In the genomic region with DNA sequence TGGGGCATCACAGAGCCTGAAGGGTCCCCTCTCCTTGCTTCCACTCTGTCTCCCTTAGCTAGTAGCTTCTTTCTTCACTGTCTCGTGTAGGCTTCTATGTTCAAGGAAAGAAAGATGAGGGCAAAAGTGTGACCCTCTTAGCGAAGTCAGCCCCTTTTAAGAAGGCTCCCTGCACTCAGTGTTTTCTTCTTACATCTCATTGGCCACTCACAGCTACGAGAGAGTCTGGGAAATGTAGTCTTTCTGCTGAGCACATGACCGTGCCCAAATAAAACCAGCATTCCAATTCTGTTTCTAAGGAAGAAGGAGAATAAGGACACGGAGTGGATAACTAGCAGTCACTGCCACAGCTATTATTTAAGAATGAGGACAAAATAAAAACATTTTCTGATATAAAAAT, we compare ENCODE assay signal across 26 cellular contexts.
A peak's percentile ranks its signal among the peaks of the same experiment; 100 is the strongest.
DNase-seq lines count a peak whose midpoint lies in the region; ATAC-seq, FAIRE-seq and TF ChIP-seq lines count a peak whose summit lies in the region.
"Had no signal": no experiment of that assay in that cellular context is flagged by ENCODE, and none has a peak within 500 bp of the region (broad histone marks: within the 10 kb centered on the region; RNA-seq: fewer than 3 reads in every experiment).

No MANE protein-coding gene starts in this region.

- H2AK5ac ChIP-seq in H1 (ENCODE audit: low read depth, low read length) (no peak overlapping the region), mesenchymal stem cell (ENCODE audit: low read length, severe bottlenecking) (no peak overlapping the region)

- H3K23ac ChIP-seq in H1 (ENCODE audit: insufficient read length) (no peak overlapping the region), mesenchymal stem cell (ENCODE audit: low read length in 2 of 2) (no peak overlapping the region)

- CTCF ChIA-PET in H1 (lab: Charles Lee; ENCODE audit: partially characterized antibody): interaction anchor here (0.9 to 1.9 kb wide), 2 partner anchors 12 to 40 kb away, joined by 3 to 9 read pairs; no protein-coding TSS in a partner anchor
- CTCF ChIA-PET in activated CD4-positive, alpha-beta memory T cell treated with anti-CD3 and anti-CD28 coated beads for 36 hours (lab: Charles Lee): no interaction called here

- 29% methylated on average over 5 of the region's 5 CpGs; no CpG with 5 or more reads in 1 of the 2 experiments for WGBS in H1 (ENCODE audit: extremely low coverage in 1 of 2, insufficient coverage in 1 of 2, insufficient read length in 1 of 2, insufficient replicate concordance in 2 of 2, low coverage in 1 of 2, low lambda C conversion rate in 2 of 2, missing lambda C conversion rate in 1 of 2), 2 experiments
- 54% methylated on average over 3 of the region's 5 CpGs for WGBS in mesenchymal stem cell
- 22 to 23% methylated on average over 5 of the region's 5 CpGs for WGBS in heart right ventricle, 2 donors

- no peaks in the 10 kb centered on the region for H3K9me3 ChIP-seq in H1 (ENCODE audit: insufficient read depth in 2 of 2, low read depth in 1 of 2, low read length in 1 of 2)
- H3K9me3 ChIP-seq in mesenchymal stem cell (ENCODE audit: control insufficient read depth, low read length): no peaks in the 10 kb centered on the region
- no peaks in the 10 kb centered on the region for H3K9me3 ChIP-seq in heart right ventricle
- H3K9me3 ChIP-seq: MG63, SJCRH30 had no signal

- H4K20me1 ChIP-seq in GM23338 (replicated peaks; ENCODE audit: insufficient read depth): no peaks in the 10 kb centered on the region
- H4K20me1 ChIP-seq in H1 (replicated peaks in 1 of 2; ENCODE audit: control insufficient read depth in 1 of 2, insufficient read depth in 2 of 2, low read length in 2 of 2): no peaks in the 10 kb centered on the region

- H3K27ac Mint-ChIP-seq in GM23338: no peak overlapping the region
- H3K27ac Mint-ChIP-seq in activated CD4-positive, alpha-beta memory T cell treated with anti-CD3 and anti-CD28 coated beads for 36 hours: no peak overlapping the region
- no peak overlapping the region for H3K27ac Mint-ChIP-seq in activated T-helper 1 cell treated with anti-CD3 and anti-CD28 coated beads, Interleukin-12 subunit alpha, Interleukin-12 subunit beta, Interleukin-2, Interleukin-4 antibody, amounts not matched to agents 30 ng/mL and 10 ng/mL and 1 ng/mL, durations not matched to agents 14 hours and 24 hours and 36 hours
- H3K27ac Mint-ChIP-seq: HFFc6 had no signal

- no peak overlapping the region for H2BK5ac ChIP-seq in H1 (ENCODE audit: low read depth, low read length)
- no peak overlapping the region for H2BK5ac ChIP-seq in mesenchymal stem cell (ENCODE audit: low read depth, low read length, poor library complexity, severe bottlenecking)

- H3K9ac ChIP-seq in H1 (replicated peaks in 1 of 4; ENCODE audit: extremely low read depth in 1 of 4, low read depth in 3 of 4, low read length in 3 of 4) (no peak overlapping the region), mesenchymal stem cell (ENCODE audit: low read length) (no peak overlapping the region)

- H3K56ac ChIP-seq in H1 (replicated peaks; ENCODE audit: insufficient read length, low read depth, low read length): no peak overlapping the region

- H2BK15ac ChIP-seq in H1 (ENCODE audit: low read length) (no peak overlapping the region), mesenchymal stem cell (ENCODE audit: low read depth, poor library complexity, severe bottlenecking) (no peak overlapping the region)

- no peaks in the 10 kb centered on the region for H3F3A ChIP-seq in GM23338 (replicated peaks; ENCODE audit: low read depth)

- no peak overlapping the region for H4K8ac ChIP-seq in H1 (ENCODE audit: extremely low read depth, insufficient read depth, low read length)
- H4K8ac ChIP-seq in mesenchymal stem cell (ENCODE audit: low read length): peak overlapping the region; percentile 28

- H2BK120ac ChIP-seq in H1 (replicated peaks; ENCODE audit: low read depth, low read length) (no peak overlapping the region), mesenchymal stem cell (ENCODE audit: low read depth, low read length) (no peak overlapping the region)

- no peak overlapping the region for H2BK20ac ChIP-seq in H1 (ENCODE audit: low read length)

- H2AFZ ChIP-seq in GM23338 (peak overlapping the region; percentile 24; the same call in 1 of the 2 replicates), H1 (ENCODE audit: low read length) (peak overlapping the region; percentile 94), mesenchymal stem cell (ENCODE audit: low read depth, low read length) (no peak overlapping the region)

- no peak overlapping the region for H3K27ac ChIP-seq in GM23338 (ENCODE audit: low read depth)
- H3K27ac ChIP-seq in H1 (ENCODE audit: low read depth, low read length): no peak overlapping the region
- no peak overlapping the region for H3K27ac ChIP-seq in mesenchymal stem cell (ENCODE audit: low read length, poor library complexity, severe bottlenecking)
- no peak overlapping the region for H3K27ac ChIP-seq in heart right ventricle
- H3K27ac ChIP-seq: C4-2B, HL-60, SJCRH30 had no signal

- no peak for TF ChIP-seq EP300 in H1 (IDR thresholded peaks at IDR 0.05; ENCODE audit: borderline replicate concordance in 1 of 2, low read depth in 2 of 2, low read length in 2 of 2)

- TF ChIP-seq CTCF in GM23338 (conservative IDR thresholded peaks at IDR 0.05; ENCODE audit: low read depth in 2 of 2) (no peak), H1 (IDR thresholded peaks at IDR 0.05; ENCODE audit: control extremely low read depth in 1 of 3, insufficient read depth in 1 of 3, low read depth in 1 of 3, low read length in 3 of 3) (no peak), heart right ventricle (IDR thresholded peaks at IDR 0.05) (no peak)

- H3K36me3 Mint-ChIP-seq in GM23338 (ENCODE audit: low read depth): no peaks in the 10 kb centered on the region
- H3K36me3 Mint-ChIP-seq in activated CD4-positive, alpha-beta memory T cell treated with anti-CD3 and anti-CD28 coated beads for 36 hours: no peaks in the 10 kb centered on the region
- H3K36me3 Mint-ChIP-seq in activated T-helper 1 cell treated with anti-CD3 and anti-CD28 coated beads, Interleukin-12 subunit alpha, Interleukin-12 subunit beta, Interleukin-2, Interleukin-4 antibody, amounts not matched to agents 30 ng/mL and 10 ng/mL and 1 ng/mL, durations not matched to agents 14 hours and 24 hours and 36 hours (ENCODE audit: low read depth): no peaks in the 10 kb centered on the region

- H4K91ac ChIP-seq in H1 (replicated peaks; ENCODE audit: insufficient read length, low read length) (no peak overlapping the region), mesenchymal stem cell (ENCODE audit: low read length) (no peak overlapping the region)

- H3K14ac ChIP-seq in H1 (ENCODE audit: insufficient read length): no peak overlapping the region
- no peak overlapping the region for H3K14ac ChIP-seq in mesenchymal stem cell (ENCODE audit: low read length in 2 of 2)

- FAIRE-seq in H1 (lab: Jason Lieb, UNC): peak; percentile 86
- FAIRE-seq: HepG2, K562, RCC 7860 had no signal

- H3K79me2 ChIP-seq in GM23338 (replicated peaks; ENCODE audit: insufficient read depth) (no peaks in the 10 kb centered on the region), H1 (ENCODE audit: control insufficient read depth in 1 of 2, insufficient read depth in 2 of 2, low read length in 2 of 2) (no peaks in the 10 kb centered on the region)

- ATAC-seq in GM23338 (peak; percentile 93), heart right ventricle (no peak)
- ATAC-seq: HepG2, K562 had no signal

- H3K4me1 Mint-ChIP-seq in GM23338: peaks cover 22% of the 10 kb centered on the region
- no peaks in the 10 kb centered on the region for H3K4me1 Mint-ChIP-seq in activated CD4-positive, alpha-beta memory T cell treated with anti-CD3 and anti-CD28 coated beads for 36 hours (ENCODE audit: low read depth)
- H3K4me1 Mint-ChIP-seq in activated T-helper 1 cell treated with anti-CD3 and anti-CD28 coated beads, Interleukin-12 subunit alpha, Interleukin-12 subunit beta, Interleukin-2, Interleukin-4 antibody, amounts not matched to agents 30 ng/mL and 10 ng/mL and 1 ng/mL, durations not matched to agents 14 hours and 24 hours and 36 hours (ENCODE audit: low read depth): no peaks in the 10 kb centered on the region
- H3K4me1 Mint-ChIP-seq: CD8-positive, alpha-beta memory T cell had no signal

- H3K23me2 ChIP-seq in H1 (ENCODE audit: low read depth, low read length): no peaks in the 10 kb centered on the region

- no peaks in the 10 kb centered on the region for H3K9me3 Mint-ChIP-seq in GM23338
- H3K9me3 Mint-ChIP-seq in activated CD4-positive, alpha-beta memory T cell treated with anti-CD3 and anti-CD28 coated beads for 36 hours: no peaks in the 10 kb centered on the region
- H3K9me3 Mint-ChIP-seq in activated T-helper 1 cell treated with anti-CD3 and anti-CD28 coated beads, Interleukin-12 subunit alpha, Interleukin-12 subunit beta, Interleukin-2, Interleukin-4 antibody, amounts not matched to agents 30 ng/mL and 10 ng/mL and 1 ng/mL, durations not matched to agents 14 hours and 24 hours and 36 hours: no peaks in the 10 kb centered on the region
- H3K9me3 Mint-ChIP-seq: HFFc6 had no signal

- H3K18ac ChIP-seq in H1 (ENCODE audit: extremely low read depth, low read length): no peak overlapping the region; the same call in 1 of the 2 replicates
- no peak overlapping the region for H3K18ac ChIP-seq in mesenchymal stem cell (ENCODE audit: low read depth in 1 of 2, low read length in 2 of 2)

- H2BK12ac ChIP-seq in H1 (ENCODE audit: low read depth, low read length) (no peak overlapping the region), mesenchymal stem cell (ENCODE audit: low read length in 2 of 2) (no peak overlapping the region)

- no peak overlapping the region for H4K5ac ChIP-seq in H1 (ENCODE audit: insufficient read length, low read depth, low read length)

- H3K4me1 ChIP-seq in GM23338 (ENCODE audit: insufficient read depth) (no peaks in the 10 kb centered on the region), H1 (replicated peaks in 1 of 4; ENCODE audit: control insufficient read depth in 3 of 4, insufficient read depth in 4 of 4, low read length in 3 of 4) (peaks cover 0 to 4% (median 0%) of the 10 kb centered on the region in 4 experiments; a peak in 2 of 7 replicates), mesenchymal stem cell (ENCODE audit: control insufficient read depth, insufficient read depth, low read depth, low read length) (no peaks in the 10 kb centered on the region), heart right ventricle (no peaks in the 10 kb centered on the region)
- H3K4me1 ChIP-seq: SJCRH30 had no signal

- H3K36me3 ChIP-seq in GM23338 (ENCODE audit: insufficient read depth) (no peaks in the 10 kb centered on the region), H1 (ENCODE audit: control insufficient read depth in 2 of 4, insufficient read depth in 4 of 4, low read length in 3 of 4) (no peaks in the 10 kb centered on the region), mesenchymal stem cell (ENCODE audit: control insufficient read depth in 1 of 2, insufficient read depth in 2 of 2, low read depth in 1 of 2, low read length in 2 of 2) (no peaks in the 10 kb centered on the region), heart right ventricle (no peaks in the 10 kb centered on the region)
- H3K36me3 ChIP-seq: MG63, SJCRH30 had no signal

- no peaks in the 10 kb centered on the region; the same call in 1 of the 2 replicates for H3K9me2 ChIP-seq in GM23338 (ENCODE audit: insufficient read depth)

- no peak overlapping the region for H3K4me3 ChIP-seq in GM23338
- H3K4me3 ChIP-seq in H1 (ENCODE audit: extremely low read depth in 1 of 4, insufficient read depth in 2 of 4, low read depth in 3 of 4, low read length in 4 of 4): no peak overlapping the region
- H3K4me3 ChIP-seq in mesenchymal stem cell (ENCODE audit: insufficient read depth in 1 of 2, low read depth in 1 of 2, low read length in 2 of 2): no peak overlapping the region
- H3K4me3 ChIP-seq in heart right ventricle: no peak overlapping the region
- H3K4me3 ChIP-seq: K562, MG63, SJCRH30 had no signal

- no peak for TF ChIP-seq POLR2A in H1 (IDR thresholded peaks at IDR 0.05; ENCODE audit: control extremely low read depth in 1 of 2, low read depth in 2 of 2, low read length in 2 of 2)

- H3K79me1 ChIP-seq in H1 (ENCODE audit: low read depth, low read length) (no peaks in the 10 kb centered on the region), mesenchymal stem cell (replicated peaks; ENCODE audit: low read length, poor library complexity, severe bottlenecking) (no peaks in the 10 kb centered on the region)

- H3K4me3 Mint-ChIP-seq in GM23338: 0 out of 3 replicates have a peak overlapping the region, but pooled peaks have one; percentile 16
- no peak overlapping the region for H3K4me3 Mint-ChIP-seq in activated CD4-positive, alpha-beta memory T cell treated with anti-CD3 and anti-CD28 coated beads for 36 hours
- no peak overlapping the region for H3K4me3 Mint-ChIP-seq in activated T-helper 1 cell treated with anti-CD3 and anti-CD28 coated beads, Interleukin-12 subunit alpha, Interleukin-12 subunit beta, Interleukin-2, Interleukin-4 antibody, amounts not matched to agents 30 ng/mL and 10 ng/mL and 1 ng/mL, durations not matched to agents 14 hours and 24 hours and 36 hours
- H3K4me3 Mint-ChIP-seq: CD8-positive, alpha-beta memory T cell; HFFc6 had no signal

- H3K4me2 ChIP-seq in GM23338 (no peak overlapping the region), H1 (ENCODE audit: insufficient read depth in 1 of 2, low read depth in 2 of 2, low read length in 2 of 2) (peak overlapping the region in 1 of 2 experiments; percentile 37; a peak in 2 of 4 replicates), mesenchymal stem cell (ENCODE audit: low read length, poor library complexity, severe bottlenecking) (no peak overlapping the region)

- TF ChIP-seq RAD21 in H1 (IDR thresholded peaks at IDR 0.05 in 1 of 2, conservative IDR thresholded peaks at IDR 0.05 in 1 of 2; ENCODE audit: low read depth in 2 of 2, low read length in 2 of 2): no peak

- POLR2A ChIA-PET in H1 (lab: Charles Lee; ENCODE audit: partially characterized antibody): interaction anchor here (1.0 kb wide), 1 partner anchor 12 kb away, joined by 4 read pairs; no protein-coding TSS in a partner anchor
- POLR2A ChIA-PET in activated CD4-positive, alpha-beta memory T cell treated with anti-CD3 and anti-CD28 coated beads for 36 hours (lab: Charles Lee): no interaction called here

- no peaks in the 10 kb centered on the region for H3K27me3 ChIP-seq in GM23338 (ENCODE audit: insufficient read depth)
- H3K27me3 ChIP-seq in H1 (replicated peaks in 1 of 4; ENCODE audit: control insufficient read depth in 3 of 4, extremely low read depth in 1 of 4, insufficient read depth in 3 of 4, low read length in 3 of 4): no peaks in the 10 kb centered on the region; a peak in 1 of 7 replicates
- H3K27me3 ChIP-seq in mesenchymal stem cell (ENCODE audit: control insufficient read depth in 1 of 2, insufficient read depth in 1 of 2, low read length in 2 of 2): peaks cover 4 to 8% of the 10 kb centered on the region in 2 experiments
- H3K27me3 ChIP-seq in heart right ventricle: peaks cover 0 to 7% (median 0%) of the 10 kb centered on the region in 7 donors
- H3K27me3 ChIP-seq: SJCRH30 had no signal

- H3K4ac ChIP-seq in H1 (replicated peaks; ENCODE audit: insufficient read length, low read depth, low read length) (no peak overlapping the region), mesenchymal stem cell (ENCODE audit: low read depth in 1 of 2, low read length in 2 of 2) (no peak overlapping the region)

- intact Hi-C loops in heart right ventricle (cut with DNase I): no loop called here
- intact Hi-C loops in activated CD4-positive, alpha-beta memory T cell treated with anti-CD3 and anti-CD28 coated beads for 36 hours (cut with micrococcal nuclease): no loop called here
- intact Hi-C loops in activated T-helper 1 cell treated with anti-CD3 and anti-CD28 coated beads, Interleukin-12 subunit alpha, Interleukin-12 subunit beta, Interleukin-2, Interleukin-4 antibody, amounts not matched to agents 30 ng/mL and 10 ng/mL and 1 ng/mL, durations not matched to agents 14 hours and 24 hours and 36 hours (cut with micrococcal nuclease): no loop called here

- no peaks in the 10 kb centered on the region for H3K27me3 Mint-ChIP-seq in GM23338 (ENCODE audit: insufficient read depth, low read depth, poor library complexity)
- H3K27me3 Mint-ChIP-seq in activated CD4-positive, alpha-beta memory T cell treated with anti-CD3 and anti-CD28 coated beads for 36 hours: peaks cover 6% of the 10 kb centered on the region
- no peaks in the 10 kb centered on the region for H3K27me3 Mint-ChIP-seq in activated T-helper 1 cell treated with anti-CD3 and anti-CD28 coated beads, Interleukin-12 subunit alpha, Interleukin-12 subunit beta, Interleukin-2, Interleukin-4 antibody, amounts not matched to agents 30 ng/mL and 10 ng/mL and 1 ng/mL, durations not matched to agents 14 hours and 24 hours and 36 hours (ENCODE audit: insufficient read depth)

- peak; percentile 65 for DNase-seq in GM23338 (ENCODE audit: low spot score)
- DNase-seq in H1 (ENCODE audit: low read depth in 1 of 2, low spot score in 2 of 2): no peak
- no peak for DNase-seq in mesenchymal stem cell
- peak; percentile 46 for DNase-seq in putamen (ENCODE audit: low spot score)
- no peak for DNase-seq in heart right ventricle
- no peak for DNase-seq in activated CD4-positive, alpha-beta memory T cell treated with anti-CD3 and anti-CD28 coated beads for 36 hours
- no peak for DNase-seq in activated T-helper 1 cell treated with anti-CD3 and anti-CD28 coated beads, Interleukin-12 subunit alpha, Interleukin-12 subunit beta, Interleukin-2, Interleukin-4 antibody, amounts not matched to agents 30 ng/mL and 10 ng/mL and 1 ng/mL, durations not matched to agents 14 hours and 24 hours and 36 hours (ENCODE audit: low spot score)
- DNase-seq: AML-193; Calu3; CD8-positive, alpha-beta memory T cell; DMS53; GF-D8; HFFc6; MG63; NCI-H1417; NCI-H1694 treated with DMSO at 0.1 percent for 48 hours; NCI-H2081 treated with DMSO at 0.1 percent for 48 hours; NCI-H446; NCI-H526; OCI-M1; SJCRH30 had no signal

Comparison
In these comparisons a context has a peak if more than half of its experiments do, and no peak if none do; other contexts are left out.
1. DNase-seq: peak in GM23338 (single experiment) and putamen (single experiment); none in H1 (0 of 2), mesenchymal stem cell (single experiment), heart right ventricle (0 of 2), activated CD4-positive, alpha-beta memory T cell treated with anti-CD3 and anti-CD28 coated beads for 36 hours (single experiment) and activated T-helper 1 cell treated with anti-CD3 and anti-CD28 coated beads, Interleukin-12 subunit alpha, Interleukin-12 subunit beta, Interleukin-2, Interleukin-4 antibody, amounts not matched to agents 30 ng/mL and 10 ng/mL and 1 ng/mL, durations not matched to agents 14 hours and 24 hours and 36 hours (single experiment).